ENCODE assay signal across 8 cellular contexts in the genomic region with DNA sequence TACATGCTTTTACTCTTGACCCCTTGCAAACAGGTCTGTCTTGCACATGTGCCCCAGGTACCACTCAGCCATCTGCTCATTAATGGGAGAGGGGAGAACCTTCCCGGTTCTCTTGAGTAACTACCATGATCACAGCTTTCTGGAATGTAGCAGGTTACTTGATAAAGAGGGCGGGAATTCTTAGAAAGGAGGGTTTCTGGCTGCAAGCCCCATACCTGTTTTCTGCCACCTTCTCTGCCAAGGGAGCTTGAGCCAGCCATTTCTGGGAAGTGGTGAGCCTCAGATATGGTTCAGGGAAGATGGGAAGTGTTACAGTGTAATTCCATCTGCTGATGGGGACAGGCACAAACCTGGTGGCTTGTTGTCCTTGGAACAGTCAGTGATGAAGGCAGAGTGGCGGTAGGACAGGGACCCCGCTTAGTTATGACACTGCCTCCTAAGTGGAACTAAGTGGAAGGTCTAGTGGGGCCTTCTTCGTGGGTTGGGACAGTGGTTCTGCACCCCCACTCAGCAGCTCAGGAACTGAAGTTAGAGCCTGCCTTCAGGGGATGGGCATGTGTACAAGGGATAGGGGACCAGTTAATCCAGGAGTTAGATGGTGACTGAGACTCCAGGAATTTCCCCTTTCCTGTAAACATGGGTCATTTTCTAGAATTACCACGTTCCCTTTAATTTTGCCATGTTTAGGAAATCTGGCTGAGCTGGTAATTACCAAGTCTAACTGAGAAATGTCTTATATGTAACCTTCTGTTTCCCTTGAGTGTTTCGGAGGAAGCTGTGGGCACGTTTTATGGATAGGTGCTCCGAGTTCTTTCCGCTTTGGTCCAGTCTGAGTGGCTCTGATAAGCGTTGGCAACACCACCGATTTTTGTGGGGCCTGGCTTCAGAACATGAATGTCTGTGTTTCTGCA. TPM values are rescaled to one million over a fixed set of nuclear protein-coding genes. Genes with fewer than 3 reads are reported as not detected.
DNase-seq lines count a peak whose midpoint lies in the region; ATAC-seq and TF ChIP-seq lines count a peak whose summit lies in the region.

No MANE protein-coding gene starts in this region.

- H3K4me1 Mint-ChIP-seq in brain (peaks cover 95% of the 10 kb centered on the region), naive B cell (peaks cover 87 to 96% (median 95%) of the 10 kb centered on the region in 3 donors)

- TF ChIP-seq CTCF in brain (conservative IDR thresholded peaks at IDR 0.05) = no peak

- H3K27ac Mint-ChIP-seq in brain (peak overlapping the region in 3 of 5 experiments; percentile 40 to 86 (median 63)), naive B cell (peak overlapping the region in 5 of 6 donors; percentile 4 to 67 (median 53))

- H3K27me3 Mint-ChIP-seq in brain (no peaks in the 10 kb centered on the region), naive B cell (no peaks in the 10 kb centered on the region)

- DNase-seq in CD1c-positive myeloid dendritic cell (ENCODE audit: extremely low spot score) (peak; percentile 34), LHCN-M2 (ENCODE audit: low read depth) (peak; percentile 40), naive B cell (peak; percentile 27), DMS153 treated with DMSO at 0.1 percent for 48 hours (lab: John Stamatoyannopoulos, UW; ENCODE audit: unreplicated experiment) (no peak)
- DNase-seq in stimulated activated CD8-positive, alpha-beta memory T cell treated with anti-CD3 and anti-CD28 coated beads, Interleukin-4, amount 100 ng/mL, for 48 hours = no peak

- H3K9me3 Mint-ChIP-seq in brain (peaks cover 0 to 2% (median 0%) of the 10 kb centered on the region in 5 experiments), naive B cell (no peaks in the 10 kb centered on the region)

- H3K36me3 Mint-ChIP-seq in brain (peaks cover 20% of the 10 kb centered on the region), naive B cell (no peaks in the 10 kb centered on the region)

- ATAC-seq in naive B cell (ENCODE audit: low read depth in 2 of 2) = no peak
- ATAC-seq in GM18517 (IDR thresholded peaks at IDR 0.05; ENCODE audit: unreplicated experiment) = no peak
- no peak for ATAC-seq in HG03378 (IDR thresholded peaks at IDR 0.05; ENCODE audit: unreplicated experiment)

- no peak overlapping the region for H3K4me3 Mint-ChIP-seq in brain
- peak overlapping the region; percentile 64 to 91 (median 74) for H3K4me3 Mint-ChIP-seq in naive B cell

RNA-seq across cellular contexts. Expression of a gene that starts 35.2 kb away (rescaled TPM):
- 8.0 and 10.2 TPM in 2 replicates for total RNA-seq in LHCN-M2 (2014; rRNA removed)
- 20.8 TPM for polyA plus RNA-seq in LHCN-M2 (2012)
- polyA plus RNA-seq in brain (ENCODE audit: insufficient read depth, low read depth, low replicate concordance) (52.6 TPM), naive B cell (ENCODE audit: low read depth in 6 of 6) (10 to 100 TPM in 1 of 6 donors, 1 to 10 TPM in 4, not detected in 1; 2.6 to 12.1 (median 4.0) TPM)

Comparison
In these comparisons a context has a peak if more than half of its experiments do, and no peak if none do; other contexts are left out.
1. DNase-seq: peak in CD1c-positive myeloid dendritic cell (single experiment), LHCN-M2 (single experiment) and naive B cell (single experiment); none in DMS153 treated with DMSO at 0.1 percent for 48 hours (single experiment) and stimulated activated CD8-positive, alpha-beta memory T cell treated with anti-CD3 and anti-CD28 coated beads, Interleukin-4, amount 100 ng/mL, for 48 hours (single experiment).
2. H3K4me3 Mint-ChIP-seq: peak in naive B cell (8 of 8); none in brain (0 of 5).